36 cellular contexts compared by ENCODE assay signal in genomic region chr14:89136587-89136986, GRCh38.
"Had no signal": no experiment of that assay in that cellular context is flagged by ENCODE, and none has a peak within 500 bp of the region (broad histone marks: within the 10 kb centered on the region; RNA-seq: fewer than 3 reads in every experiment).

No MANE protein-coding gene starts in this region.

- H3K27me3 ChIP-seq: MG63 had no signal

- H3K9me3 ChIP-seq: MG63 had no signal

- H3K4me3 ChIP-seq: MG63 had no signal

- H3K36me3 ChIP-seq: MG63 had no signal

- DNase-seq: Karpas-422, Kasumi-1, MG63, MM.1S, MV-4-11, NCI-H1048, NCI-H1092, NCI-H1092 treated with DMSO at 0.1 percent for 48 hours, NCI-H1105, NCI-H1105 treated with DMSO at 0.1 percent for 48 hours, NCI-H1417, NCI-H1417 treated with DMSO at 0.1 percent for 48 hours, NCI-H1436, NCI-H1436 treated with DMSO at 0.1 percent for 48 hours, NCI-H146, NCI-H1694, NCI-H1694 treated with DMSO at 0.1 percent for 48 hours, NCI-H187, NCI-H187 treated with DMSO at 0.1 percent for 48 hours, NCI-H1930, NCI-H2029, NCI-H2029 treated with DMSO at 0.1 percent for 48 hours, NCI-H2081, NCI-H2081 treated with DMSO at 0.1 percent for 48 hours, NCI-H2107, NCI-H2171, NCI-H2171 treated with DMSO at 0.1 percent for 48 hours, NCI-H2227 treated with DMSO at 0.1 percent for 48 hours, NCI-H226, NCI-H345, NCI-H446, NCI-H446 treated with DMSO at 0.1 percent for 48 hours, NCI-H510A, NCI-H510A treated with DMSO at 0.1 percent for 48 hours, NCI-H524, NCI-H524 treated with DMSO at 0.1 percent for 48 hours had no signal
